Comparison of ENCODE assay signal across 24 cellular contexts in genomic region chr9:104820336-104820735, GRCh38. TPM values are rescaled to one million over a fixed set of nuclear protein-coding genes. Genes with fewer than 3 reads are reported as not detected.
DNase-seq lines count a peak whose midpoint lies in the region; ATAC-seq, FAIRE-seq and TF ChIP-seq lines count a peak whose summit lies in the region.
"Had no signal": no experiment of that assay in that cellular context is flagged by ENCODE, and none has a peak within 500 bp of the region (broad histone marks: within the 10 kb centered on the region; RNA-seq: fewer than 3 reads in every experiment).

No MANE protein-coding gene starts in this region.

- no peak overlapping the region for H2BK120ac ChIP-seq in mesenchymal stem cell (ENCODE audit: low read depth, low read length)

- no peak overlapping the region for H2BK5ac ChIP-seq in mesenchymal stem cell (ENCODE audit: low read depth, low read length, poor library complexity, severe bottlenecking)

- no peaks in the 10 kb centered on the region for H3K9me1 ChIP-seq in K562 (ENCODE audit: control insufficient read depth, insufficient read depth, low read length)

- H3K4me3 ChIP-seq in K562, result no peak overlapping the region
- H3K4me3 ChIP-seq in mesenchymal stem cell (ENCODE audit: insufficient read depth in 1 of 2, low read depth in 1 of 2, low read length in 2 of 2), result no peak overlapping the region
- H3K4me3 ChIP-seq: BLaER1, GM23248 had no signal

- BruUV-seq in K562 (replicated peaks; lab: Mats Ljungman, UMichigan), result no TSS peak

- no peak for FAIRE-seq in K562 (lab: Jason Lieb, UNC)
- FAIRE-seq: A204.1, GM12891, GM18507, H1 had no signal

- no peak overlapping the region for H2AK5ac ChIP-seq in mesenchymal stem cell (ENCODE audit: low read length, severe bottlenecking)

- H3K4me2 ChIP-seq in K562 (ENCODE audit: insufficient read depth, low read length) (no peak overlapping the region), mesenchymal stem cell (ENCODE audit: low read length, poor library complexity, severe bottlenecking) (no peak overlapping the region)
- H3K4me2 ChIP-seq: BLaER1 had no signal

- no peak overlapping the region for H3K9ac ChIP-seq in K562 (ENCODE audit: insufficient read depth in 1 of 2, low read depth in 2 of 2, low read length in 2 of 2)
- no peak overlapping the region for H3K9ac ChIP-seq in mesenchymal stem cell (ENCODE audit: low read length)
- H3K9ac ChIP-seq: BLaER1, GM23248 had no signal

- H3K14ac ChIP-seq in mesenchymal stem cell (ENCODE audit: low read length in 2 of 2), result no peak overlapping the region

- H3K36me3 Mint-ChIP-seq in osteocyte (ENCODE audit: unreplicated experiment), result peaks cover 87% of the 10 kb centered on the region

- H3K9me3 ChIP-seq in K562 (replicated peaks; ENCODE audit: control insufficient read depth, insufficient read depth, low read depth, low read length) (no peaks in the 10 kb centered on the region; the same call in 1 of the 2 replicates), mesenchymal stem cell (ENCODE audit: control insufficient read depth, low read length) (no peaks in the 10 kb centered on the region)
- H3K9me3 ChIP-seq: BLaER1, Caco-2 had no signal

- WGBS in K562 (ENCODE audit: insufficient coverage, low coverage, missing lambda C conversion rate), result 3% methylated on average over 4 of the region's 4 CpGs
- WGBS in mesenchymal stem cell, result 98% methylated on average over 4 of the region's 4 CpGs

- H3K27me3 Mint-ChIP-seq in osteocyte (ENCODE audit: unreplicated experiment), result no peaks in the 10 kb centered on the region
- H3K27me3 Mint-ChIP-seq: B cell; CD4-positive, CD25-positive, alpha-beta regulatory T cell had no signal

- no peak overlapping the region for H2BK15ac ChIP-seq in mesenchymal stem cell (ENCODE audit: low read depth, poor library complexity, severe bottlenecking)

- ATAC-seq in K562 (peak; percentile 74), GM19463 (IDR thresholded peaks at IDR 0.05; ENCODE audit: unreplicated experiment) (no peak)
- ATAC-seq: CD8-positive, alpha-beta T cell had no signal

- H3K23ac ChIP-seq in mesenchymal stem cell (ENCODE audit: low read length in 2 of 2), result no peak overlapping the region

- no peak overlapping the region for H4K91ac ChIP-seq in mesenchymal stem cell (ENCODE audit: low read length)

- H3K27me3 ChIP-seq in K562 (ENCODE audit: control insufficient read depth in 2 of 2, insufficient read depth in 2 of 2, low read length in 2 of 2), result peaks cover 12 to 54% of the 10 kb centered on the region in 2 experiments; a peak in 4 of 5 replicates
- no peaks in the 10 kb centered on the region for H3K27me3 ChIP-seq in mesenchymal stem cell (ENCODE audit: control insufficient read depth in 1 of 2, insufficient read depth in 1 of 2, low read length in 2 of 2)
- H3K27me3 ChIP-seq: BLaER1 had no signal

- H3K4me1 Mint-ChIP-seq in osteocyte (ENCODE audit: unreplicated experiment), result no peaks in the 10 kb centered on the region
- H3K4me1 Mint-ChIP-seq: B cell; CD4-positive, CD25-positive, alpha-beta regulatory T cell had no signal

- no peak overlapping the region for H3K18ac ChIP-seq in mesenchymal stem cell (ENCODE audit: low read depth in 1 of 2, low read length in 2 of 2)

- no peak overlapping the region for H3K4me3 Mint-ChIP-seq in osteocyte (ENCODE audit: unreplicated experiment)
- H3K4me3 Mint-ChIP-seq: B cell; CD4-positive, CD25-positive, alpha-beta regulatory T cell; CD8-positive, alpha-beta T cell had no signal

- H2AFZ ChIP-seq in K562 (ENCODE audit: low read depth, low read length) (no peak overlapping the region), mesenchymal stem cell (ENCODE audit: low read depth, low read length) (no peak overlapping the region)
- H2AFZ ChIP-seq: GM23248 had no signal

- CTCF ChIA-PET in K562 (lab: Yijun Ruan, JAX; ENCODE audit: low intra/inter-chr PET ratio), result no interaction called here

- H3K4me1 ChIP-seq in K562 (replicated peaks in 1 of 2; ENCODE audit: control insufficient read depth in 2 of 2, insufficient read depth in 2 of 2, low read length in 2 of 2), result peaks cover 0 to 2% of the 10 kb centered on the region in 2 experiments; a peak in 2 of 5 replicates
- H3K4me1 ChIP-seq in mesenchymal stem cell (ENCODE audit: control insufficient read depth, insufficient read depth, low read depth, low read length), result peaks cover 1% of the 10 kb centered on the region
- H3K4me1 ChIP-seq: BLaER1, Caco-2 had no signal

- no peaks in the 10 kb centered on the region for H3K79me1 ChIP-seq in mesenchymal stem cell (replicated peaks; ENCODE audit: low read length, poor library complexity, severe bottlenecking)

- no peak for TF ChIP-seq POLR2A in K562 (conservative IDR thresholded peaks at IDR 0.05)

- no peak for TF ChIP-seq RAD21 in K562 (CRISPR knock-in tag; conservative IDR thresholded peaks at IDR 0.05 in 1 of 2, IDR thresholded peaks at IDR 0.05 in 1 of 2)

- no peak overlapping the region for H2BK12ac ChIP-seq in mesenchymal stem cell (ENCODE audit: low read length in 2 of 2)

- intact Hi-C loops in K562 (cut with micrococcal nuclease), result no loop called here

- H3K36me3 ChIP-seq in K562 (ENCODE audit: control insufficient read depth, insufficient read depth, low read length), result no peaks in the 10 kb centered on the region
- H3K36me3 ChIP-seq in mesenchymal stem cell (ENCODE audit: control insufficient read depth in 1 of 2, insufficient read depth in 2 of 2, low read depth in 1 of 2, low read length in 2 of 2), result peaks cover 52 to 99% of the 10 kb centered on the region in 2 experiments

- TF ChIP-seq CTCF in K562 (IDR thresholded peaks at IDR 0.05 in 2 of 3, conservative IDR thresholded peaks at IDR 0.05 in 1 of 3; ENCODE audit: insufficient read depth in 2 of 3, low read depth in 1 of 3, low read length in 3 of 3) (no peak), osteocyte (IDR thresholded peaks at IDR 0.05) (no peak)

- H4K8ac ChIP-seq in mesenchymal stem cell (ENCODE audit: low read length), result no peak overlapping the region

- DNase-seq in DMS 273 (lab: John Stamatoyannopoulos, UW; ENCODE audit: unreplicated experiment) (peak; percentile 37), DMS 273 treated with DMSO at 0.1 percent for 48 hours (lab: John Stamatoyannopoulos, UW) (no peak), K562 (ENCODE audit: extremely low read depth in 1 of 4, low spot score in 3 of 4) (peak; percentile 28 to 41 (median 34)), osteocyte (ENCODE audit: extremely low spot score, unreplicated experiment) (no peak), mesenchymal stem cell (no peak)
- no peak for DNase-seq in stimulated activated naive CD4-positive, alpha-beta T cell treated with Interleukin-2 at 50 U/mL for 16 hours (lab: John Stamatoyannopoulos, UW)
- DNase-seq: Caco-2; CD4-positive, CD25-positive, alpha-beta regulatory T cell; CD8-positive, alpha-beta T cell; DMS53; DMS79 treated with DMSO at 0.1 percent for 48 hours; GF-D8; GM23248; H7; HCEC 1CT had no signal

- H3K79me2 ChIP-seq in K562 (ENCODE audit: control insufficient read depth, insufficient read depth, low read length), result no peaks in the 10 kb centered on the region

- POLR2A ChIA-PET in K562 (lab: Yijun Ruan, JAX), result interaction anchor here (0.5 kb wide), 1 partner anchor 17 kb away, joined by 4 read pairs; no protein-coding TSS in a partner anchor

- H3K27ac ChIP-seq in K562 (ENCODE audit: extremely low read depth, low read depth, low read length) (no peak overlapping the region), mesenchymal stem cell (ENCODE audit: low read length, poor library complexity, severe bottlenecking) (no peak overlapping the region)
- H3K27ac ChIP-seq: 22Rv1, BLaER1, C4-2B, GM23248 had no signal

- 0 out of 2 replicates have a peak, but pooled peaks cover 4% of the 10 kb centered on the region for H4K20me1 ChIP-seq in K562 (replicated peaks; ENCODE audit: control insufficient read depth, insufficient read depth, low read length)

- H3K9me3 Mint-ChIP-seq in osteocyte (ENCODE audit: unreplicated experiment), result no peaks in the 10 kb centered on the region
- H3K9me3 Mint-ChIP-seq: CD8-positive, alpha-beta T cell had no signal

- H3K27ac Mint-ChIP-seq in osteocyte (ENCODE audit: unreplicated experiment), result peak overlapping the region; percentile 9
- H3K27ac Mint-ChIP-seq: B cell; CD4-positive, CD25-positive, alpha-beta regulatory T cell; CD8-positive, alpha-beta T cell had no signal

- H3K4ac ChIP-seq in mesenchymal stem cell (ENCODE audit: low read depth in 1 of 2, low read length in 2 of 2), result no peak overlapping the region

- TF ChIP-seq EP300 in K562 (IDR thresholded peaks at IDR 0.05; ENCODE audit: low read length), result peak; percentile 45; the same call in 1 of the 2 replicates

- in situ Hi-C loops in K562 (cut with MboI), result no loop called here

TF ChIP-seq in K562, 482 proteins besides CTCF, POLR2A, EP300 and RAD21 (continues in another document):
- TF ChIP-seq SRSF9 (IDR thresholded peaks at IDR 0.05; ENCODE audit: borderline replicate concordance, low read depth, low read length), result no peak
- TF ChIP-seq ARNT (IDR thresholded peaks at IDR 0.05), result no peak
- TF ChIP-seq NFXL1 (CRISPR knock-in tag; IDR thresholded peaks at IDR 0.05), result no peak
- no peak for TF ChIP-seq CCAR2 (IDR thresholded peaks at IDR 0.05; ENCODE audit: low read depth, low read length)
- TF ChIP-seq RNF2 (IDR thresholded peaks at IDR 0.05), result no peak
- TF ChIP-seq BACH1 (tag; IDR thresholded peaks at IDR 0.05), result no peak

RNA-seq across cellular contexts. Expression of gene NIPSNAP3B, which starts 56.4 kb away (rescaled TPM):
- 4.5 and 10.5 TPM in 2 replicates for total RNA-seq in K562 (2011; cell fraction: chromatin; rRNA removed; ENCODE audit: low replicate concordance)
- 1.7 and 2.3 TPM in 2 replicates for total RNA-seq in K562 (2011; cell fraction: nucleolus; rRNA removed)
- total RNA-seq in K562 (2011; cell fraction: nucleoplasm; rRNA removed), result 2.8 and 4.2 TPM in 2 replicates
- 1.4 and 3.1 TPM in 2 replicates for total RNA-seq in K562 (2014; rRNA removed)
- total RNA-seq in K562 (2014; rRNA removed; fragmentation: Illumina TruSeq; extraction: Trizol), result 3.3 and 3.9 TPM in 2 replicates
- 2.5 and 2.7 TPM in 2 replicates for total RNA-seq in K562 (2015; rRNA removed; fragmentation: Illumina TruSeq; extraction: Trizol)
- 2.2 and 4.3 TPM in 2 replicates for total RNA-seq in K562 (2021)
- polyA plus RNA-seq in K562 (2011; rRNA removed), result 6.6 and 9.9 TPM in 2 replicates
- 0.72 and 3.2 TPM in 2 replicates for polyA plus RNA-seq in K562 (2011; cell fraction: cytosol; rRNA removed)
- 8.3 and 16.0 TPM in 2 replicates for polyA plus RNA-seq in K562 (2011; cell fraction: nucleus; rRNA removed)
- polyA plus RNA-seq in K562 (2012), result 2.0 and 3.6 TPM in 2 replicates
- polyA plus RNA-seq in K562 (2014; fragmentation: Illumina TruSeq; extraction: Trizol), result 2.2 and 2.6 TPM in 2 replicates
- polyA plus RNA-seq in K562 (2014; fragmentation: Nextera tagmentation; extraction: Ambion mirVana), result 1 to 10 TPM; 6.3 to 8.3 TPM
- polyA plus RNA-seq in K562 (2014; rRNA removed), result 2.1 and 5.9 TPM in 2 replicates
- polyA minus RNA-seq in K562 (2011; rRNA and poly(A)+ RNA removed), result 5.0 and 6.0 TPM in 2 replicates
- 1.8 and 2.8 TPM in 2 replicates for polyA minus RNA-seq in K562 (2011; cell fraction: cytosol; rRNA and poly(A)+ RNA removed)
- 4.3 and 9.3 TPM in 2 replicates for polyA minus RNA-seq in K562 (2011; cell fraction: nucleus; rRNA and poly(A)+ RNA removed)
- total RNA-seq in osteocyte, result 3.1 TPM in 2 replicates
- 0.51 TPM for polyA plus RNA-seq in mesenchymal stem cell (2013, experiment 1 of 2)
- 0.52 TPM for polyA plus RNA-seq in mesenchymal stem cell (2013, experiment 2 of 2)

Comparison
In these comparisons a context has a peak if more than half of its experiments do, and no peak if none do; other contexts are left out.
1. DNase-seq: peak in DMS 273 (single experiment) and K562 (4 of 4); none in DMS 273 treated with DMSO at 0.1 percent for 48 hours (single experiment), osteocyte (single experiment), mesenchymal stem cell (single experiment) and stimulated activated naive CD4-positive, alpha-beta T cell treated with Interleukin-2 at 50 U/mL for 16 hours (single experiment).